Comparison of ENCODE assay signal across 18 cellular contexts in the genomic region with DNA sequence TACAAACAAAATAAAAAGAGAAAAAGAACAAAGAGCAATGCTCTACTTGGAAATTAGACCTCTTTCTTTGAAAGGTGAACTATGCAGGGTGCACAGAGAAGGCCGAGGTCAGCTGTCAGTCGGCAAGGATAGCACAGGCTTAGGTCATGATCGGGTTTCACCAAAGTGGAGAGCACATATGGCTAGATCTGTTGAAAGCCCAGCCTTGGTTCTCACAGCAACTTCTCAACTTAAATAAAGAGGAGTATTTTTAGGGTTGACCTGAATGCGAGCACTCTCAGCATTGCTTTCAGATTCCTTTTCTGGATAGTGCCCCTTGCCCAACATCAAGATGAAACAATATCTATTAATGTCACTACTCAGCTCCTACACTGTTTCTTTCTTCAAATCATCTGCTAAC.
"Had no signal": no experiment of that assay in that cellular context is flagged by ENCODE, and none has a peak within 500 bp of the region (broad histone marks: within the 10 kb centered on the region; RNA-seq: fewer than 3 reads in every experiment).

No MANE protein-coding gene starts in this region.

- H3K27me3 Mint-ChIP-seq: activated naive CD8-positive, alpha-beta T cell treated with anti-CD3 and anti-CD28 coated beads, Interleukin-2, amount 50 U/mL, for 24 hours; memory B cell had no signal

- H3K4me3 Mint-ChIP-seq: activated CD8-positive, alpha-beta T cell treated with anti-CD3 and anti-CD28 coated beads, Interleukin-2, amount 10 ng/mL, durations not matched to agents 7 days and 5 days; activated naive CD8-positive, alpha-beta T cell treated with anti-CD3 and anti-CD28 coated beads, Interleukin-2, amount 50 U/mL, for 24 hours; activated T-helper 1 cell treated with anti-CD3 and anti-CD28 coated beads, Interleukin-12 subunit alpha, Interleukin-12 subunit beta, Interleukin-2, Interleukin-4 antibody, amounts not matched to agents 30 ng/mL and 10 ng/mL and 1 ng/mL, durations not matched to agents 14 hours and 24 hours and 36 hours; dendritic cell treated with granulocyte-macrophage colony-stimulating factor and Interleukin-4, amounts not matched to agents 40 ng/mL and 50 ng/mL, for 4 days; memory B cell; neural crest cell had no signal

- H3K9me3 Mint-ChIP-seq: activated naive CD8-positive, alpha-beta T cell treated with anti-CD3 and anti-CD28 coated beads, Interleukin-2, amount 50 U/mL, for 24 hours; activated T-helper 1 cell treated with anti-CD3 and anti-CD28 coated beads, Interleukin-12 subunit alpha, Interleukin-12 subunit beta, Interleukin-2, Interleukin-4 antibody, amounts not matched to agents 30 ng/mL and 10 ng/mL and 1 ng/mL, durations not matched to agents 14 hours and 24 hours and 36 hours; dendritic cell treated with granulocyte-macrophage colony-stimulating factor and Interleukin-4, amounts not matched to agents 40 ng/mL and 50 ng/mL, for 4 days; memory B cell; neural crest cell had no signal

- H3K27me3 ChIP-seq: foreskin keratinocyte had no signal

- H3K27ac ChIP-seq: foreskin keratinocyte had no signal

- H3K27ac Mint-ChIP-seq: activated CD8-positive, alpha-beta T cell treated with anti-CD3 and anti-CD28 coated beads, Interleukin-2, amount 10 ng/mL, durations not matched to agents 7 days and 5 days; activated naive CD8-positive, alpha-beta T cell treated with anti-CD3 and anti-CD28 coated beads, Interleukin-2, amount 50 U/mL, for 24 hours; activated T-helper 1 cell treated with anti-CD3 and anti-CD28 coated beads, Interleukin-12 subunit alpha, Interleukin-12 subunit beta, Interleukin-2, Interleukin-4 antibody, amounts not matched to agents 30 ng/mL and 10 ng/mL and 1 ng/mL, durations not matched to agents 14 hours and 24 hours and 36 hours; dendritic cell treated with granulocyte-macrophage colony-stimulating factor and Interleukin-4, amounts not matched to agents 40 ng/mL and 50 ng/mL, for 4 days; memory B cell had no signal

- H3K4me1 ChIP-seq: foreskin keratinocyte had no signal

- ATAC-seq: activated CD8-positive, alpha-beta T cell treated with anti-CD3 and anti-CD28 coated beads, Interleukin-2, amount 10 ng/mL, durations not matched to agents 7 days and 5 days; activated naive CD8-positive, alpha-beta T cell treated with anti-CD3 and anti-CD28 coated beads, Interleukin-2, amount 50 U/mL, for 24 hours; foreskin keratinocyte; stimulated activated naive CD8-positive, alpha-beta T cell treated with anti-CD3 and anti-CD28 coated beads, Interleukin-15, Interleukin-2, amounts not matched to agents 100 U/mL and 50 U/mL, for 24 hours had no signal

- DNase-seq: activated CD4-positive, alpha-beta T cell treated with anti-CD3 and anti-CD28 coated beads for 1 hour; activated CD4-positive, alpha-beta T cell treated with anti-CD3 and anti-CD28 coated beads, Interleukin-2, amount 50 U/mL, for 1 hour; activated CD8-positive, alpha-beta T cell treated with anti-CD3 and anti-CD28 coated beads, Interleukin-2, amount 10 ng/mL, durations not matched to agents 7 days and 5 days; activated gamma-delta T cell; activated naive CD4-positive, alpha-beta T cell treated with anti-CD3 and anti-CD28 coated beads, Interleukin-2, amount 50 U/mL, for 16 hours; activated naive CD8-positive, alpha-beta T cell treated with anti-CD3 and anti-CD28 coated beads, Interleukin-2, amount 50 U/mL, for 24 hours; effector CD8-positive, alpha-beta T cell; foreskin keratinocyte; hypothalamus; occipital lobe; posterior cingulate gyrus; stimulated activated CD4-positive, alpha-beta T cell treated with anti-CD3 and anti-CD28 coated beads, Interleukin-4, amount 100 ng/mL, for 24 hours; stimulated activated naive CD8-positive, alpha-beta T cell treated with anti-CD3 and anti-CD28 coated beads, Interleukin-15, Interleukin-2, amounts not matched to agents 100 U/mL and 50 U/mL, for 24 hours; T-helper 1 cell had no signal

- H3K36me3 Mint-ChIP-seq: memory B cell had no signal

- H3K4me1 Mint-ChIP-seq: activated naive CD8-positive, alpha-beta T cell treated with anti-CD3 and anti-CD28 coated beads, Interleukin-2, amount 50 U/mL, for 24 hours; memory B cell had no signal
